In the genomic region with DNA sequence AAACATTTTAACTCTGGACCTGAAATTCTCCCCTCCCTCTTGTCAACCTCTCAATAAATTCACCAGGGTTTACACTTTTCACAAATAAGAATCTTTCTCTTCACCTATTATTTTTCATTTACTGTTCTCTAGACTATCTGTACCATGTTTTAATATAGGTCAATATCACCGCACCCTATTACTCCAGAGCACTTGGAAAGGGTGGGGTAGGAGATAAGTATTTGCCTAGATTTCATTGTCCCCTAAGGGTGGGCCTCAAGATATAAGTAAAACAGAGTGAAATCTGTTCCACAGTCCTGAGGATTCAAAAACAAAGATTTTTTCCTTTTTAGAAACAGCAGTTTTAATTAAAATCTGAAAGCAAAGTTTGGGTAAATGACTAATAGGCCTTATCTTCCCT, we compare ENCODE assay signal across 17 cellular contexts.
DNase-seq lines count a peak whose midpoint lies in the region; ATAC-seq and TF ChIP-seq lines count a peak whose summit lies in the region.
"Had no signal": no experiment of that assay in that cellular context is flagged by ENCODE, and none has a peak within 500 bp of the region (broad histone marks: within the 10 kb centered on the region; RNA-seq: fewer than 3 reads in every experiment).

No MANE protein-coding gene starts in this region.

- H3K9me2 ChIP-seq in GM23338 (ENCODE audit: insufficient read depth) (no peaks in the 10 kb centered on the region), neural cell (ENCODE audit: insufficient read depth, low read length) (no peaks in the 10 kb centered on the region)

- H3K9me3 ChIP-seq in neural cell (ENCODE audit: low read length) = no peaks in the 10 kb centered on the region
- H3K9me3 ChIP-seq in CD4-positive, alpha-beta T cell (ENCODE audit: control insufficient read depth, low read length) = no peaks in the 10 kb centered on the region
- H3K9me3 ChIP-seq: A549, BE2C had no signal

- no peak for TF ChIP-seq EP300 in neural cell (conservative IDR thresholded peaks at IDR 0.05; ENCODE audit: poor library complexity, severe bottlenecking)

- TF ChIP-seq CTCF in Calu3 (IDR thresholded peaks at IDR 0.05; ENCODE audit: unreplicated experiment) (no peak), GM23338 (conservative IDR thresholded peaks at IDR 0.05; ENCODE audit: low read depth in 2 of 2) (no peak), foreskin keratinocyte (conservative IDR thresholded peaks at IDR 0.05) (no peak), neural cell (IDR thresholded peaks at IDR 0.05; ENCODE audit: poor library complexity, severe bottlenecking) (no peak)
- TF ChIP-seq CTCF in CD4-positive, alpha-beta T cell (IDR thresholded peaks at IDR 0.05) = no peak

- H3K79me2 ChIP-seq in GM23338 (replicated peaks; ENCODE audit: insufficient read depth) (no peaks in the 10 kb centered on the region), neural cell (replicated peaks; ENCODE audit: insufficient read depth, low read length) (no peaks in the 10 kb centered on the region)

- POLR2A ChIA-PET in CD4-positive, alpha-beta T cell (lab: Charles Lee) = no interaction called here

- no peaks in the 10 kb centered on the region for H3K9me3 Mint-ChIP-seq in Calu3 (ENCODE audit: low read depth, unreplicated experiment)
- 0 out of 3 replicates have a peak, but pooled peaks cover under 1% of the 10 kb centered on the region for H3K9me3 Mint-ChIP-seq in GM23338
- H3K9me3 Mint-ChIP-seq in CD4-positive, alpha-beta T cell = no peaks in the 10 kb centered on the region
- H3K9me3 Mint-ChIP-seq: CD8-positive, alpha-beta T cell had no signal

- no TSS peak for BruUV-seq in Calu3 (replicated peaks; lab: Mats Ljungman, UMichigan)

- H3K27me3 ChIP-seq in GM23338 (ENCODE audit: insufficient read depth) = no peaks in the 10 kb centered on the region
- H3K27me3 ChIP-seq in foreskin keratinocyte = no peaks in the 10 kb centered on the region
- no peaks in the 10 kb centered on the region for H3K27me3 ChIP-seq in neural cell (ENCODE audit: insufficient read depth, low read depth, low read length)
- no peaks in the 10 kb centered on the region for H3K27me3 ChIP-seq in CD4-positive, alpha-beta T cell (ENCODE audit: control insufficient read depth, insufficient read depth, low read length)
- H3K27me3 ChIP-seq: BE2C had no signal

- H3K4me2 ChIP-seq in GM23338 (no peak overlapping the region), neural cell (ENCODE audit: low read length) (peak overlapping the region; percentile 41)
- H3K4me2 ChIP-seq: A549 had no signal

- no peak for ATAC-seq in GM23338
- no peak for ATAC-seq in foreskin keratinocyte
- no peak for ATAC-seq in CD4-positive, alpha-beta T cell (ENCODE audit: poor library complexity)
- no peak for ATAC-seq in GM18505 (IDR thresholded peaks at IDR 0.05; ENCODE audit: unreplicated experiment)
- ATAC-seq: A549; CD8-positive, alpha-beta T cell; HCT116 had no signal

- H3K36me3 ChIP-seq in GM23338 (ENCODE audit: insufficient read depth) (0 out of 2 replicates have a peak, but pooled peaks cover 10% of the 10 kb centered on the region), neural cell (ENCODE audit: insufficient read depth, low read length) (no peaks in the 10 kb centered on the region)
- H3K36me3 ChIP-seq: BE2C had no signal

- H3K4me3 ChIP-seq in GM23338 (no peak overlapping the region), neural cell (ENCODE audit: low read length) (peak overlapping the region; percentile 46)
- H3K4me3 ChIP-seq: A549 had no signal

- no peaks in the 10 kb centered on the region for H3K27me3 Mint-ChIP-seq in Calu3 (ENCODE audit: unreplicated experiment)
- H3K27me3 Mint-ChIP-seq in GM23338 (ENCODE audit: insufficient read depth, low read depth, poor library complexity) = peaks cover 1% of the 10 kb centered on the region
- H3K27me3 Mint-ChIP-seq in CD4-positive, alpha-beta T cell = no peaks in the 10 kb centered on the region

- DNase-seq in Calu3 = no peak
- DNase-seq in GM23338 (ENCODE audit: low spot score) = no peak
- DNase-seq in foreskin keratinocyte = no peak
- DNase-seq in CD4-positive, alpha-beta T cell = no peak
- no peak for DNase-seq in hippocampal formation (lab: John Stamatoyannopoulos, UW)
- DNase-seq in mesenteric fat pad (ENCODE audit: low spot score) = no peak
- DNase-seq: BE2C; CD8-positive, alpha-beta T cell; COR-L47; DMS53; GF-D8 had no signal

- H4K20me1 ChIP-seq in GM23338 (replicated peaks; ENCODE audit: insufficient read depth) = no peaks in the 10 kb centered on the region
- no peaks in the 10 kb centered on the region for H4K20me1 ChIP-seq in neural cell (ENCODE audit: insufficient read depth)

- TF ChIP-seq POLR2A in GM18505 (IDR thresholded peaks at IDR 0.05; ENCODE audit: borderline replicate concordance, extremely low read depth, insufficient read depth, insufficient read length) = no peak

- H3F3A ChIP-seq in GM23338 (replicated peaks; ENCODE audit: low read depth) = no peaks in the 10 kb centered on the region
- H3F3A ChIP-seq in neural cell (ENCODE audit: insufficient read depth, low read length, poor library complexity, severe bottlenecking) = no peaks in the 10 kb centered on the region

- no peaks in the 10 kb centered on the region; the same call in 1 of the 2 replicates for H3K4me1 ChIP-seq in GM23338 (ENCODE audit: insufficient read depth)
- H3K4me1 ChIP-seq in foreskin keratinocyte = peaks cover 5% of the 10 kb centered on the region

- no peak overlapping the region for H3K27ac ChIP-seq in GM23338 (ENCODE audit: low read depth)
- H3K27ac ChIP-seq in foreskin keratinocyte = peak overlapping the region; percentile 26
- H3K27ac ChIP-seq in neural cell (ENCODE audit: low read length) = peak overlapping the region; percentile 72
- no peak overlapping the region for H3K27ac ChIP-seq in CD4-positive, alpha-beta T cell (ENCODE audit: low read depth, low read length)
- H3K27ac ChIP-seq: C4-2B, HL-60 had no signal

- H2AFZ ChIP-seq in GM23338 = no peak overlapping the region
- H2AFZ ChIP-seq in neural cell (ENCODE audit: low read depth, low read length) = no peak overlapping the region

- H3K4me3 Mint-ChIP-seq in Calu3 (ENCODE audit: low read depth, unreplicated experiment) = no peak overlapping the region
- no peak overlapping the region for H3K4me3 Mint-ChIP-seq in GM23338
- no peak overlapping the region for H3K4me3 Mint-ChIP-seq in CD4-positive, alpha-beta T cell
- H3K4me3 Mint-ChIP-seq: CD8-positive, alpha-beta T cell had no signal

- no peak for TF ChIP-seq RAD21 in neural cell (conservative IDR thresholded peaks at IDR 0.05)

- H3K27ac Mint-ChIP-seq in Calu3 (ENCODE audit: unreplicated experiment) (peak overlapping the region; percentile 11), GM23338 (0 out of 2 replicates have a peak overlapping the region, but pooled peaks have one; percentile 30)
- no peak overlapping the region for H3K27ac Mint-ChIP-seq in CD4-positive, alpha-beta T cell
- H3K27ac Mint-ChIP-seq: CD8-positive, alpha-beta T cell had no signal

- H3K4me1 Mint-ChIP-seq in Calu3 (ENCODE audit: low read depth, unreplicated experiment) (peaks cover 11% of the 10 kb centered on the region), GM23338 (peaks cover 20% of the 10 kb centered on the region)
- no peaks in the 10 kb centered on the region for H3K4me1 Mint-ChIP-seq in CD4-positive, alpha-beta T cell (ENCODE audit: low read depth)

- CTCF ChIA-PET in Calu3 (lab: Charles Lee) = no interaction called here
- CTCF ChIA-PET in CD4-positive, alpha-beta T cell (lab: Charles Lee) = no interaction called here

- intact Hi-C loops in Calu3 (cut with micrococcal nuclease; ENCODE audit: unreplicated experiment) = no loop called here
- intact Hi-C loops in CD4-positive, alpha-beta T cell (cut with DNase I, micrococcal nuclease) = no loop called here

- no peak overlapping the region for H3K9ac ChIP-seq in neural cell (ENCODE audit: low read length)

- peaks cover 56% of the 10 kb centered on the region for H3K36me3 Mint-ChIP-seq in Calu3 (ENCODE audit: insufficient read depth, unreplicated experiment)
- peaks cover 34% of the 10 kb centered on the region for H3K36me3 Mint-ChIP-seq in GM23338 (ENCODE audit: low read depth)
- H3K36me3 Mint-ChIP-seq in CD4-positive, alpha-beta T cell (ENCODE audit: low read depth) = no peaks in the 10 kb centered on the region
- H3K36me3 Mint-ChIP-seq: CD8-positive, alpha-beta T cell had no signal

TF ChIP-seq in GM23338, 12 proteins besides CTCF, POLR2A, EP300 and RAD21 (continues in another document):
- TF ChIP-seq CREB1 (CRISPR knock-in tag; IDR thresholded peaks at IDR 0.05; ENCODE audit: low read depth) (no peak), NANOG (IDR thresholded peaks at IDR 0.05; ENCODE audit: borderline replicate concordance) (no peak), ZNF114 (CRISPR knock-in tag; IDR thresholded peaks at IDR 0.05) (no peak), JUNB (IDR thresholded peaks at IDR 0.05; ENCODE audit: unreplicated experiment) (no peak)

TF ChIP-seq in neural cell, 6 proteins besides CTCF, POLR2A, EP300 and RAD21 (continues in another document):
- TF ChIP-seq MXI1 (conservative IDR thresholded peaks at IDR 0.05; ENCODE audit: poor library complexity, severe bottlenecking) (no peak), TAF1 (IDR thresholded peaks at IDR 0.05; ENCODE audit: low read depth) (no peak), EZH2 (IDR thresholded peaks at IDR 0.05; ENCODE audit: borderline replicate concordance, insufficient read depth, low read length, poor library complexity, severe bottlenecking) (no peak), SMC3 (conservative IDR thresholded peaks at IDR 0.05; ENCODE audit: poor library complexity) (no peak), POLR2AphosphoS5 (IDR thresholded peaks at IDR 0.05) (no peak)

Comparison
In these comparisons a context has a peak if more than half of its experiments do, and no peak if none do; other contexts are left out.
1. H3K27ac ChIP-seq: peak in foreskin keratinocyte (single experiment) and neural cell (single experiment); none in GM23338 (single experiment) and CD4-positive, alpha-beta T cell (single experiment).